Comparison of ENCODE assay signal across 1 cellular context in genomic region chr5:177497297-177498012, GRCh38.
TF ChIP-seq lines count a peak whose summit lies in the region.

TSS of gene PDLIM7 (minus strand) at chr5:177497604. CDS start at chr5:177496512, 1,092 bp downstream.

TF ChIP-seq in K562, 482 proteins besides CTCF, POLR2A, EP300 and RAD21 (continued from another document and continues in another):
- TF ChIP-seq HNRNPH1 (optimal IDR thresholded peaks at IDR 0.05; ENCODE audit: low read depth, low read length), result no peak
- TF ChIP-seq PHF20 (IDR thresholded peaks at IDR 0.05; ENCODE audit: partially characterized antibody), result peak; percentile 70
- TF ChIP-seq ZNF830 (CRISPR knock-in tag; IDR thresholded peaks at IDR 0.05), result peak; percentile 81; the same call in 1 of the 2 replicates
- no peak for TF ChIP-seq LEF1 (IDR thresholded peaks at IDR 0.05)
- no peak for TF ChIP-seq IRF1 (CRISPR knock-in tag; IDR thresholded peaks at IDR 0.05; ENCODE audit: borderline replicate concordance)
- peak; percentile 97 for TF ChIP-seq TBP (optimal IDR thresholded peaks at IDR 0.05; ENCODE audit: low read depth, low read length)
- TF ChIP-seq JUNB (CRISPR knock-in tag; conservative IDR thresholded peaks at IDR 0.05), result no peak
- TF ChIP-seq ZNF695 (CRISPR knock-in tag; IDR thresholded peaks at IDR 0.05), result no peak
- TF ChIP-seq HDAC1 (IDR thresholded peaks at IDR 0.05), result peak in 1 of 2 experiments; percentile 54; a peak in 3 of 4 replicates
- peak; percentile 24; the same call in 1 of the 2 replicates for TF ChIP-seq NFE2 (IDR thresholded peaks at IDR 0.05; ENCODE audit: low read depth)
- no peak for TF ChIP-seq SMC3 (conservative IDR thresholded peaks at IDR 0.05; ENCODE audit: insufficient read depth, low read depth, low read length)
- no peak for TF ChIP-seq ZNF77 (CRISPR knock-in tag; IDR thresholded peaks at IDR 0.05)
- TF ChIP-seq, protein P1, sequence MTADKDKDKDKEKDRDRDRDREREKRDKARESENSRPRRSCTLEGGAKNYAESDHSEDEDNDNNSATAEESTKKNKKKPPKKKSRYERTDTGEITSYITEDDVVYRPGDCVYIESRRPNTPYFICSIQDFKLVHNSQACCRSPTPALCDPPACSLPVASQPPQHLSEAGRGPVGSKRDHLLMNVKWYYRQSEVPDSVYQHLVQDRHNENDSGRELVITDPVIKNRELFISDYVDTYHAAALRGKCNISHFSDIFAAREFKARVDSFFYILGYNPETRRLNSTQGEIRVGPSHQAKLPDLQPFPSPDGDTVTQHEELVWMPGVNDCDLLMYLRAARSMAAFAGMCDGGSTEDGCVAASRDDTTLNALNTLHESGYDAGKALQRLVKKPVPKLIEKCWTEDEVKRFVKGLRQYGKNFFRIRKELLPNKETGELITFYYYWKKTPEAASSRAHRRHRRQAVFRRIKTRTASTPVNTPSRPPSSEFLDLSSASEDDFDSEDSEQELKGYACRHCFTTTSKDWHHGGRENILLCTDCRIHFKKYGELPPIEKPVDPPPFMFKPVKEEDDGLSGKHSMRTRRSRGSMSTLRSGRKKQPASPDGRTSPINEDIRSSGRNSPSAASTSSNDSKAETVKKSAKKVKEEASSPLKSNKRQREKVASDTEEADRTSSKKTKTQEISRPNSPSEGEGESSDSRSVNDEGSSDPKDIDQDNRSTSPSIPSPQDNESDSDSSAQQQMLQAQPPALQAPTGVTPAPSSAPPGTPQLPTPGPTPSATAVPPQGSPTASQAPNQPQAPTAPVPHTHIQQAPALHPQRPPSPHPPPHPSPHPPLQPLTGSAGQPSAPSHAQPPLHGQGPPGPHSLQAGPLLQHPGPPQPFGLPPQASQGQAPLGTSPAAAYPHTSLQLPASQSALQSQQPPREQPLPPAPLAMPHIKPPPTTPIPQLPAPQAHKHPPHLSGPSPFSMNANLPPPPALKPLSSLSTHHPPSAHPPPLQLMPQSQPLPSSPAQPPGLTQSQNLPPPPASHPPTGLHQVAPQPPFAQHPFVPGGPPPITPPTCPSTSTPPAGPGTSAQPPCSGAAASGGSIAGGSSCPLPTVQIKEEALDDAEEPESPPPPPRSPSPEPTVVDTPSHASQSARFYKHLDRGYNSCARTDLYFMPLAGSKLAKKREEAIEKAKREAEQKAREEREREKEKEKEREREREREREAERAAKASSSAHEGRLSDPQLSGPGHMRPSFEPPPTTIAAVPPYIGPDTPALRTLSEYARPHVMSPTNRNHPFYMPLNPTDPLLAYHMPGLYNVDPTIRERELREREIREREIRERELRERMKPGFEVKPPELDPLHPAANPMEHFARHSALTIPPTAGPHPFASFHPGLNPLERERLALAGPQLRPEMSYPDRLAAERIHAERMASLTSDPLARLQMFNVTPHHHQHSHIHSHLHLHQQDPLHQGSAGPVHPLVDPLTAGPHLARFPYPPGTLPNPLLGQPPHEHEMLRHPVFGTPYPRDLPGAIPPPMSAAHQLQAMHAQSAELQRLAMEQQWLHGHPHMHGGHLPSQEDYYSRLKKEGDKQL (CRISPR knock-in tag; IDR thresholded peaks at IDR 0.05; ENCODE audit: borderline replicate concordance), result no peak
- TF ChIP-seq ZNF134 (CRISPR knock-in tag; conservative IDR thresholded peaks at IDR 0.05), result no peak
- no peak for TF ChIP-seq SMARCB1 (IDR thresholded peaks at IDR 0.05; ENCODE audit: insufficient read length, low read depth)
- TF ChIP-seq, protein P2, sequence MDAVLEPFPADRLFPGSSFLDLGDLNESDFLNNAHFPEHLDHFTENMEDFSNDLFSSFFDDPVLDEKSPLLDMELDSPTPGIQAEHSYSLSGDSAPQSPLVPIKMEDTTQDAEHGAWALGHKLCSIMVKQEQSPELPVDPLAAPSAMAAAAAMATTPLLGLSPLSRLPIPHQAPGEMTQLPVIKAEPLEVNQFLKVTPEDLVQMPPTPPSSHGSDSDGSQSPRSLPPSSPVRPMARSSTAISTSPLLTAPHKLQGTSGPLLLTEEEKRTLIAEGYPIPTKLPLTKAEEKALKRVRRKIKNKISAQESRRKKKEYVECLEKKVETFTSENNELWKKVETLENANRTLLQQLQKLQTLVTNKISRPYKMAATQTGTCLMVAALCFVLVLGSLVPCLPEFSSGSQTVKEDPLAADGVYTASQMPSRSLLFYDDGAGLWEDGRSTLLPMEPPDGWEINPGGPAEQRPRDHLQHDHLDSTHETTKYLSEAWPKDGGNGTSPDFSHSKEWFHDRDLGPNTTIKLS (IDR thresholded peaks at IDR 0.05; ENCODE audit: borderline replicate concordance, low read depth), result no peak
- TF ChIP-seq STAG1 (CRISPR knock-in tag; IDR thresholded peaks at IDR 0.05; ENCODE audit: borderline replicate concordance), result no peak
- no peak for TF ChIP-seq TAF15 (IDR thresholded peaks at IDR 0.05; ENCODE audit: low read depth, low read length)
- TF ChIP-seq TAL1 (IDR thresholded peaks at IDR 0.05), result no peak; the same call in 1 of the 2 replicates
- TF ChIP-seq TAF7 (tag; IDR thresholded peaks at IDR 0.05), result no peak; the same call in 1 of the 2 replicates
- TF ChIP-seq DNMT1 (IDR thresholded peaks at IDR 0.05), result no peak
- no peak for TF ChIP-seq SREBF2 (CRISPR knock-in tag; IDR thresholded peaks at IDR 0.05)
- TF ChIP-seq BCOR (IDR thresholded peaks at IDR 0.05), result peak; percentile 100
- no peak for TF ChIP-seq ZNF584 (CRISPR knock-in tag; IDR thresholded peaks at IDR 0.05; ENCODE audit: low read depth)
- TF ChIP-seq, protein P3, sequence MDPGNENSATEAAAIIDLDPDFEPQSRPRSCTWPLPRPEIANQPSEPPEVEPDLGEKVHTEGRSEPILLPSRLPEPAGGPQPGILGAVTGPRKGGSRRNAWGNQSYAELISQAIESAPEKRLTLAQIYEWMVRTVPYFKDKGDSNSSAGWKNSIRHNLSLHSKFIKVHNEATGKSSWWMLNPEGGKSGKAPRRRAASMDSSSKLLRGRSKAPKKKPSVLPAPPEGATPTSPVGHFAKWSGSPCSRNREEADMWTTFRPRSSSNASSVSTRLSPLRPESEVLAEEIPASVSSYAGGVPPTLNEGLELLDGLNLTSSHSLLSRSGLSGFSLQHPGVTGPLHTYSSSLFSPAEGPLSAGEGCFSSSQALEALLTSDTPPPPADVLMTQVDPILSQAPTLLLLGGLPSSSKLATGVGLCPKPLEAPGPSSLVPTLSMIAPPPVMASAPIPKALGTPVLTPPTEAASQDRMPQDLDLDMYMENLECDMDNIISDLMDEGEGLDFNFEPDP (CRISPR knock-in tag; IDR thresholded peaks at IDR 0.05), result 0 out of 2 replicates have a peak, but pooled peaks have one; percentile 65
- peak; percentile 65; the same call in 1 of the 2 replicates for TF ChIP-seq ZKSCAN1 (IDR thresholded peaks at IDR 0.05; ENCODE audit: low read depth, low read length)
- TF ChIP-seq SIRT6 (IDR thresholded peaks at IDR 0.05; ENCODE audit: low read depth, low read length), result no peak
- TF ChIP-seq POLR2AphosphoS2 (IDR thresholded peaks at IDR 0.05; ENCODE audit: low read length), result no peak; the same call in 1 of the 2 replicates
- 0 out of 2 replicates have a peak, but pooled peaks have one; percentile 11 for TF ChIP-seq CHD2 (IDR thresholded peaks at IDR 0.05; ENCODE audit: low read depth, low read length)
- peak in 1 of 2 experiments; percentile 16 for TF ChIP-seq E2F6 (IDR thresholded peaks at IDR 0.05; ENCODE audit: borderline replicate concordance in 1 of 2, extremely low read depth in 1 of 2, insufficient read depth in 1 of 2, insufficient read length in 1 of 2, low read depth in 1 of 2, low read length in 1 of 2, poor library complexity in 1 of 2, severe bottlenecking in 1 of 2)
- TF ChIP-seq COPS2 (conservative IDR thresholded peaks at IDR 0.05), result no peak
- TF ChIP-seq, protein P4, sequence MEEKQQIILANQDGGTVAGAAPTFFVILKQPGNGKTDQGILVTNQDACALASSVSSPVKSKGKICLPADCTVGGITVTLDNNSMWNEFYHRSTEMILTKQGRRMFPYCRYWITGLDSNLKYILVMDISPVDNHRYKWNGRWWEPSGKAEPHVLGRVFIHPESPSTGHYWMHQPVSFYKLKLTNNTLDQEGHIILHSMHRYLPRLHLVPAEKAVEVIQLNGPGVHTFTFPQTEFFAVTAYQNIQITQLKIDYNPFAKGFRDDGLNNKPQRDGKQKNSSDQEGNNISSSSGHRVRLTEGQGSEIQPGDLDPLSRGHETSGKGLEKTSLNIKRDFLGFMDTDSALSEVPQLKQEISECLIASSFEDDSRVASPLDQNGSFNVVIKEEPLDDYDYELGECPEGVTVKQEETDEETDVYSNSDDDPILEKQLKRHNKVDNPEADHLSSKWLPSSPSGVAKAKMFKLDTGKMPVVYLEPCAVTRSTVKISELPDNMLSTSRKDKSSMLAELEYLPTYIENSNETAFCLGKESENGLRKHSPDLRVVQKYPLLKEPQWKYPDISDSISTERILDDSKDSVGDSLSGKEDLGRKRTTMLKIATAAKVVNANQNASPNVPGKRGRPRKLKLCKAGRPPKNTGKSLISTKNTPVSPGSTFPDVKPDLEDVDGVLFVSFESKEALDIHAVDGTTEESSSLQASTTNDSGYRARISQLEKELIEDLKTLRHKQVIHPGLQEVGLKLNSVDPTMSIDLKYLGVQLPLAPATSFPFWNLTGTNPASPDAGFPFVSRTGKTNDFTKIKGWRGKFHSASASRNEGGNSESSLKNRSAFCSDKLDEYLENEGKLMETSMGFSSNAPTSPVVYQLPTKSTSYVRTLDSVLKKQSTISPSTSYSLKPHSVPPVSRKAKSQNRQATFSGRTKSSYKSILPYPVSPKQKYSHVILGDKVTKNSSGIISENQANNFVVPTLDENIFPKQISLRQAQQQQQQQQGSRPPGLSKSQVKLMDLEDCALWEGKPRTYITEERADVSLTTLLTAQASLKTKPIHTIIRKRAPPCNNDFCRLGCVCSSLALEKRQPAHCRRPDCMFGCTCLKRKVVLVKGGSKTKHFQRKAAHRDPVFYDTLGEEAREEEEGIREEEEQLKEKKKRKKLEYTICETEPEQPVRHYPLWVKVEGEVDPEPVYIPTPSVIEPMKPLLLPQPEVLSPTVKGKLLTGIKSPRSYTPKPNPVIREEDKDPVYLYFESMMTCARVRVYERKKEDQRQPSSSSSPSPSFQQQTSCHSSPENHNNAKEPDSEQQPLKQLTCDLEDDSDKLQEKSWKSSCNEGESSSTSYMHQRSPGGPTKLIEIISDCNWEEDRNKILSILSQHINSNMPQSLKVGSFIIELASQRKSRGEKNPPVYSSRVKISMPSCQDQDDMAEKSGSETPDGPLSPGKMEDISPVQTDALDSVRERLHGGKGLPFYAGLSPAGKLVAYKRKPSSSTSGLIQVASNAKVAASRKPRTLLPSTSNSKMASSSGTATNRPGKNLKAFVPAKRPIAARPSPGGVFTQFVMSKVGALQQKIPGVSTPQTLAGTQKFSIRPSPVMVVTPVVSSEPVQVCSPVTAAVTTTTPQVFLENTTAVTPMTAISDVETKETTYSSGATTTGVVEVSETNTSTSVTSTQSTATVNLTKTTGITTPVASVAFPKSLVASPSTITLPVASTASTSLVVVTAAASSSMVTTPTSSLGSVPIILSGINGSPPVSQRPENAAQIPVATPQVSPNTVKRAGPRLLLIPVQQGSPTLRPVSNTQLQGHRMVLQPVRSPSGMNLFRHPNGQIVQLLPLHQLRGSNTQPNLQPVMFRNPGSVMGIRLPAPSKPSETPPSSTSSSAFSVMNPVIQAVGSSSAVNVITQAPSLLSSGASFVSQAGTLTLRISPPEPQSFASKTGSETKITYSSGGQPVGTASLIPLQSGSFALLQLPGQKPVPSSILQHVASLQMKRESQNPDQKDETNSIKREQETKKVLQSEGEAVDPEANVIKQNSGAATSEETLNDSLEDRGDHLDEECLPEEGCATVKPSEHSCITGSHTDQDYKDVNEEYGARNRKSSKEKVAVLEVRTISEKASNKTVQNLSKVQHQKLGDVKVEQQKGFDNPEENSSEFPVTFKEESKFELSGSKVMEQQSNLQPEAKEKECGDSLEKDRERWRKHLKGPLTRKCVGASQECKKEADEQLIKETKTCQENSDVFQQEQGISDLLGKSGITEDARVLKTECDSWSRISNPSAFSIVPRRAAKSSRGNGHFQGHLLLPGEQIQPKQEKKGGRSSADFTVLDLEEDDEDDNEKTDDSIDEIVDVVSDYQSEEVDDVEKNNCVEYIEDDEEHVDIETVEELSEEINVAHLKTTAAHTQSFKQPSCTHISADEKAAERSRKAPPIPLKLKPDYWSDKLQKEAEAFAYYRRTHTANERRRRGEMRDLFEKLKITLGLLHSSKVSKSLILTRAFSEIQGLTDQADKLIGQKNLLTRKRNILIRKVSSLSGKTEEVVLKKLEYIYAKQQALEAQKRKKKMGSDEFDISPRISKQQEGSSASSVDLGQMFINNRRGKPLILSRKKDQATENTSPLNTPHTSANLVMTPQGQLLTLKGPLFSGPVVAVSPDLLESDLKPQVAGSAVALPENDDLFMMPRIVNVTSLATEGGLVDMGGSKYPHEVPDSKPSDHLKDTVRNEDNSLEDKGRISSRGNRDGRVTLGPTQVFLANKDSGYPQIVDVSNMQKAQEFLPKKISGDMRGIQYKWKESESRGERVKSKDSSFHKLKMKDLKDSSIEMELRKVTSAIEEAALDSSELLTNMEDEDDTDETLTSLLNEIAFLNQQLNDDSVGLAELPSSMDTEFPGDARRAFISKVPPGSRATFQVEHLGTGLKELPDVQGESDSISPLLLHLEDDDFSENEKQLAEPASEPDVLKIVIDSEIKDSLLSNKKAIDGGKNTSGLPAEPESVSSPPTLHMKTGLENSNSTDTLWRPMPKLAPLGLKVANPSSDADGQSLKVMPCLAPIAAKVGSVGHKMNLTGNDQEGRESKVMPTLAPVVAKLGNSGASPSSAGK (IDR thresholded peaks at IDR 0.05), result no peak
- TF ChIP-seq ZNF354B (CRISPR knock-in tag; IDR thresholded peaks at IDR 0.05), result no peak
- TF ChIP-seq ZNF3 (CRISPR knock-in tag; IDR thresholded peaks at IDR 0.05), result no peak
- TF ChIP-seq MYNN (IDR thresholded peaks at IDR 0.05), result peak; percentile 14; the same call in 1 of the 2 replicates
- TF ChIP-seq MYNN (CRISPR knock-in tag; IDR thresholded peaks at IDR 0.05), result no peak
- TF ChIP-seq ZNF778 (CRISPR knock-in tag; IDR thresholded peaks at IDR 0.05), result no peak
- TF ChIP-seq, protein P5, sequence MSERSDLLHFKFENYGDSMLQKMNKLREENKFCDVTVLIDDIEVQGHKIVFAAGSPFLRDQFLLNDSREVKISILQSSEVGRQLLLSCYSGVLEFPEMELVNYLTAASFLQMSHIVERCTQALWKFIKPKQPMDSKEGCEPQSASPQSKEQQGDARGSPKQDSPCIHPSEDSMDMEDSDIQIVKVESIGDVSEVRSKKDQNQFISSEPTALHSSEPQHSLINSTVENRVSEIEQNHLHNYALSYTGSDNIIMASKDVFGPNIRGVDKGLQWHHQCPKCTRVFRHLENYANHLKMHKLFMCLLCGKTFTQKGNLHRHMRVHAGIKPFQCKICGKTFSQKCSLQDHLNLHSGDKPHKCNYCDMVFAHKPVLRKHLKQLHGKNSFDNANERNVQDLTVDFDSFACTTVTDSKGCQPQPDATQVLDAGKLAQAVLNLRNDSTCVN (CRISPR knock-in tag; IDR thresholded peaks at IDR 0.05), result no peak
